Comparison of ENCODE assay signal across 17 cellular contexts in genomic region chr3:124243253-124243859, GRCh38.
DNase-seq lines count a peak whose midpoint lies in the region; ATAC-seq and TF ChIP-seq lines count a peak whose summit lies in the region.
"Had no signal": no experiment of that assay in that cellular context is flagged by ENCODE, and none has a peak within 500 bp of the region (broad histone marks: within the 10 kb centered on the region; RNA-seq: fewer than 3 reads in every experiment).

No MANE protein-coding gene starts in this region.

- peaks cover 0 to 22% of the 10 kb centered on the region in 2 donors for H3K4me1 ChIP-seq in ascending aorta

- no peaks in the 10 kb centered on the region for H3K27me3 ChIP-seq in ascending aorta
- H3K27me3 ChIP-seq: BLaER1 had no signal

- DNase-seq in activated CD4-positive, alpha-beta T cell treated with anti-CD3 and anti-CD28 coated beads, Interleukin-2, amount 10 ng/mL, durations not matched to agents 24 days and 14 days: no peak
- no peak for DNase-seq in activated CD4-positive, alpha-beta T cell treated with anti-CD3 and anti-CD28 coated beads, Interleukin-2, amount 50 U/mL, for 48 hours
- peak; percentile 24 for DNase-seq in DMS153 treated with DMSO at 0.1 percent for 48 hours (lab: John Stamatoyannopoulos, UW; ENCODE audit: unreplicated experiment)
- DNase-seq in ascending aorta (ENCODE audit: low spot score in 2 of 2): no peak
- DNase-seq in progenitor cell of endocrine pancreas (ENCODE audit: low spot score, unreplicated experiment): no peak
- DNase-seq in activated naive CD4-positive, alpha-beta T cell (lab: John Stamatoyannopoulos, UW): no peak
- DNase-seq: CD8-positive, alpha-beta memory T cell; DMS79; HCEC 1CT; NCI-H1436 treated with DMSO at 0.1 percent for 48 hours; NCI-H2081 treated with DMSO at 0.1 percent for 48 hours; NCI-H345; NCI-H524 treated with DMSO at 0.1 percent for 48 hours had no signal

- H3K36me3 ChIP-seq in ascending aorta: peaks cover 2 to 6% of the 10 kb centered on the region in 2 donors

- no peak overlapping the region for H3K4me3 ChIP-seq in ascending aorta
- H3K4me3 ChIP-seq: BLaER1, GM23338 had no signal

- peak overlapping the region; percentile 10 for H3K27ac Mint-ChIP-seq in activated CD4-positive, alpha-beta T cell treated with anti-CD3 and anti-CD28 coated beads, Interleukin-2, amount 10 ng/mL, durations not matched to agents 24 days and 14 days
- peak overlapping the region; percentile 14 for H3K27ac Mint-ChIP-seq in progenitor cell of endocrine pancreas
- H3K27ac Mint-ChIP-seq: CD8-positive, alpha-beta memory T cell; GM23338 had no signal

- H3K4me1 Mint-ChIP-seq in activated CD4-positive, alpha-beta T cell treated with anti-CD3 and anti-CD28 coated beads, Interleukin-2, amount 10 ng/mL, durations not matched to agents 24 days and 14 days: no peaks in the 10 kb centered on the region
- H3K4me1 Mint-ChIP-seq in progenitor cell of endocrine pancreas (ENCODE audit: low read depth): peaks cover 9% of the 10 kb centered on the region
- H3K4me1 Mint-ChIP-seq: CD8-positive, alpha-beta memory T cell; GM23338 had no signal

- no peaks in the 10 kb centered on the region for H3K9me3 Mint-ChIP-seq in activated CD4-positive, alpha-beta T cell treated with anti-CD3 and anti-CD28 coated beads, Interleukin-2, amount 10 ng/mL, durations not matched to agents 24 days and 14 days
- no peaks in the 10 kb centered on the region for H3K9me3 Mint-ChIP-seq in progenitor cell of endocrine pancreas (ENCODE audit: low read depth)
- H3K9me3 Mint-ChIP-seq: GM23338 had no signal

- no peak overlapping the region for H3K4me3 Mint-ChIP-seq in activated CD4-positive, alpha-beta T cell treated with anti-CD3 and anti-CD28 coated beads, Interleukin-2, amount 10 ng/mL, durations not matched to agents 24 days and 14 days
- no peak overlapping the region for H3K4me3 Mint-ChIP-seq in progenitor cell of endocrine pancreas (ENCODE audit: low read depth)
- H3K4me3 Mint-ChIP-seq: CD8-positive, alpha-beta memory T cell; GM23338 had no signal

- peaks cover 8% of the 10 kb centered on the region for H3K27me3 Mint-ChIP-seq in activated CD4-positive, alpha-beta T cell treated with anti-CD3 and anti-CD28 coated beads, Interleukin-2, amount 10 ng/mL, durations not matched to agents 24 days and 14 days
- H3K27me3 Mint-ChIP-seq in progenitor cell of endocrine pancreas: no peaks in the 10 kb centered on the region

- no peaks in the 10 kb centered on the region for H3K9me3 ChIP-seq in ascending aorta
- H3K9me3 ChIP-seq: BLaER1 had no signal

- intact Hi-C loops in activated CD4-positive, alpha-beta T cell treated with anti-CD3 and anti-CD28 coated beads, Interleukin-2, amount 10 ng/mL, durations not matched to agents 24 days and 14 days (cut with micrococcal nuclease): no loop called here
- intact Hi-C loops in ascending aorta (cut with DNase I): loop anchor here (5.0 kb wide), 1 partner anchor 41 kb away; no protein-coding TSS in a partner anchor

- no peak for ATAC-seq in HG03175 (IDR thresholded peaks at IDR 0.05; ENCODE audit: unreplicated experiment)
- ATAC-seq: GM23338, Panc1 had no signal

- H3K27ac ChIP-seq in ascending aorta: peak overlapping the region; percentile 56 to 60
- H3K27ac ChIP-seq: BLaER1 had no signal

- TF ChIP-seq CTCF in ascending aorta (IDR thresholded peaks at IDR 0.05): no peak
- no peak for TF ChIP-seq CTCF in progenitor cell of endocrine pancreas (IDR thresholded peaks at IDR 0.05; ENCODE audit: unreplicated experiment)

- H3K36me3 Mint-ChIP-seq in activated CD4-positive, alpha-beta T cell treated with anti-CD3 and anti-CD28 coated beads, Interleukin-2, amount 10 ng/mL, durations not matched to agents 24 days and 14 days (ENCODE audit: low read depth): no peaks in the 10 kb centered on the region
- H3K36me3 Mint-ChIP-seq in progenitor cell of endocrine pancreas (ENCODE audit: insufficient read depth): no peaks in the 10 kb centered on the region
- H3K36me3 Mint-ChIP-seq: CD8-positive, alpha-beta memory T cell had no signal
